Comparison of ENCODE assay signal across 16 cellular contexts in genomic region chr10:132305654-132306340, GRCh38. TPM values are rescaled to one million over a fixed set of nuclear protein-coding genes. Genes with fewer than 3 reads are reported as not detected.
DNase-seq lines count a peak whose midpoint lies in the region; TF ChIP-seq lines count a peak whose summit lies in the region.
"Had no signal": no experiment of that assay in that cellular context is flagged by ENCODE, and none has a peak within 500 bp of the region (broad histone marks: within the 10 kb centered on the region; RNA-seq: fewer than 3 reads in every experiment).

No MANE protein-coding gene starts in this region.

- H2AFZ ChIP-seq in SK-N-SH (ENCODE audit: low read depth) = no peak overlapping the region

- TF ChIP-seq POLR2A in sigmoid colon (IDR thresholded peaks at IDR 0.05) = no peak

- 0 out of 2 replicates have a peak, but pooled peaks cover 5% of the 10 kb centered on the region for H3K79me2 ChIP-seq in SK-N-SH (ENCODE audit: insufficient read depth)

- DNase-seq in activated T-cell treated with anti-CD3 and anti-CD28 coated beads, Interleukin-2, amount 50 U/mL, for 24 hours = no peak
- DNase-seq in activated T-cell treated with anti-CD3 and anti-CD28 coated beads, Interleukin-2, amount 50 U/mL, for 1 hour = no peak
- no peak for DNase-seq in activated CD4-positive, alpha-beta memory T cell treated with anti-CD3 and anti-CD28 coated beads for 36 hours
- DNase-seq in immature natural killer cell (no peak), sigmoid colon (peak; percentile 49), SK-N-SH (no peak), DMS153 treated with DMSO at 0.1 percent for 48 hours (lab: John Stamatoyannopoulos, UW; ENCODE audit: unreplicated experiment) (no peak), NCI-H146 treated with DMSO at 0.1 percent for 48 hours (lab: John Stamatoyannopoulos, UW; ENCODE audit: unreplicated experiment) (no peak)
- DNase-seq: activated CD8-positive, alpha-beta memory T cell treated with anti-CD3 and anti-CD28 coated beads for 24 hours; DMS153; effector CD4-positive, alpha-beta T cell; NCI-H1105 treated with DMSO at 0.1 percent for 48 hours; NCI-H446 treated with DMSO at 0.1 percent for 48 hours; PC-3 had no signal

- H3K27me3 ChIP-seq in sigmoid colon (no peaks in the 10 kb centered on the region), SK-N-SH (ENCODE audit: insufficient read depth) (no peaks in the 10 kb centered on the region)
- H3K27me3 ChIP-seq: ascending aorta, upper lobe of left lung had no signal

- no peaks in the 10 kb centered on the region for H4K20me1 ChIP-seq in SK-N-SH (ENCODE audit: insufficient read depth)

- peaks cover 0 to 19% (median 16%) of the 10 kb centered on the region in 4 donors for H3K4me1 ChIP-seq in sigmoid colon
- peaks cover 0 to 32% of the 10 kb centered on the region in 2 experiments; a peak in 1 of 4 replicates for H3K4me1 ChIP-seq in SK-N-SH (ENCODE audit: control insufficient read depth in 1 of 2, insufficient read depth in 2 of 2, low read depth in 1 of 2, low read length in 1 of 2)

- TF ChIP-seq EP300 in sigmoid colon (IDR thresholded peaks at IDR 0.05) (no peak), SK-N-SH (IDR thresholded peaks at IDR 0.05; ENCODE audit: borderline replicate concordance in 1 of 2, low read depth in 1 of 2, low read length in 1 of 2) (no peak)

- H3K4me1 Mint-ChIP-seq in activated T-cell treated with anti-CD3 and anti-CD28 coated beads, Interleukin-2, amount 50 U/mL, for 24 hours (ENCODE audit: low read depth) = peaks cover 13% of the 10 kb centered on the region
- peaks cover 7% of the 10 kb centered on the region for H3K4me1 Mint-ChIP-seq in activated CD4-positive, alpha-beta memory T cell treated with anti-CD3 and anti-CD28 coated beads for 36 hours (ENCODE audit: low read depth)
- H3K4me1 Mint-ChIP-seq in immature natural killer cell = peaks cover 14 to 17% of the 10 kb centered on the region in 2 donors

- no peaks in the 10 kb centered on the region for H3K9me3 ChIP-seq in sigmoid colon
- H3K9me3 ChIP-seq in SK-N-SH = no peaks in the 10 kb centered on the region
- H3K9me3 ChIP-seq: ascending aorta, upper lobe of left lung had no signal

- POLR2A ChIA-PET in activated CD4-positive, alpha-beta memory T cell treated with anti-CD3 and anti-CD28 coated beads for 36 hours (lab: Charles Lee) = no interaction called here
- POLR2A ChIA-PET in SK-N-SH (lab: Yijun Ruan, JAX) = interaction anchor here (0.6 kb wide), 1 partner anchor 115 kb away, joined by 3 read pairs; no protein-coding TSS in a partner anchor

- no peaks in the 10 kb centered on the region for H3K9me3 Mint-ChIP-seq in activated T-cell treated with anti-CD3 and anti-CD28 coated beads, Interleukin-2, amount 50 U/mL, for 24 hours
- H3K9me3 Mint-ChIP-seq in activated CD4-positive, alpha-beta memory T cell treated with anti-CD3 and anti-CD28 coated beads for 36 hours = no peaks in the 10 kb centered on the region
- H3K9me3 Mint-ChIP-seq in immature natural killer cell = no peaks in the 10 kb centered on the region

- H3K27me3 Mint-ChIP-seq in activated T-cell treated with anti-CD3 and anti-CD28 coated beads, Interleukin-2, amount 50 U/mL, for 24 hours = peaks cover 17% of the 10 kb centered on the region
- H3K27me3 Mint-ChIP-seq in activated CD4-positive, alpha-beta memory T cell treated with anti-CD3 and anti-CD28 coated beads for 36 hours = peaks cover 3% of the 10 kb centered on the region
- H3K27me3 Mint-ChIP-seq in immature natural killer cell (ENCODE audit: low read depth in 3 of 3) = peaks cover 0 to 6% (median 3%) of the 10 kb centered on the region in 3 donors

- H3K9me2 ChIP-seq in SK-N-SH = no peaks in the 10 kb centered on the region

- no peaks in the 10 kb centered on the region for H3F3A ChIP-seq in SK-N-SH (replicated peaks; ENCODE audit: insufficient read depth)

- no peak overlapping the region for H3K27ac ChIP-seq in sigmoid colon
- no peak overlapping the region for H3K27ac ChIP-seq in SK-N-SH (ENCODE audit: low read depth in 2 of 2, low read length in 1 of 2)
- H3K27ac ChIP-seq: ascending aorta, upper lobe of left lung had no signal

- H3K4me2 ChIP-seq in SK-N-SH = no peak overlapping the region

- WGBS in sigmoid colon, 2 donors = 92 to 94% methylated on average over 22 of the region's 22 CpGs
- WGBS in SK-N-SH (ENCODE audit: low lambda C conversion rate) = 92% methylated on average over 19 of the region's 22 CpGs

- CTCF ChIA-PET in activated CD4-positive, alpha-beta memory T cell treated with anti-CD3 and anti-CD28 coated beads for 36 hours (lab: Charles Lee) = no interaction called here
- CTCF ChIA-PET in SK-N-SH (lab: Yijun Ruan, JAX) = interaction anchor here (1.0 kb wide), 2 partner anchors 12 to 18 kb away, joined by 3 read pairs; no protein-coding TSS in a partner anchor

- H3K36me3 Mint-ChIP-seq in activated T-cell treated with anti-CD3 and anti-CD28 coated beads, Interleukin-2, amount 50 U/mL, for 24 hours (ENCODE audit: low read depth) = peaks cover 3% of the 10 kb centered on the region
- H3K36me3 Mint-ChIP-seq in activated CD4-positive, alpha-beta memory T cell treated with anti-CD3 and anti-CD28 coated beads for 36 hours = no peaks in the 10 kb centered on the region
- no peaks in the 10 kb centered on the region for H3K36me3 Mint-ChIP-seq in immature natural killer cell

- H3K36me3 ChIP-seq in sigmoid colon = no peaks in the 10 kb centered on the region
- H3K36me3 ChIP-seq in SK-N-SH (replicated peaks in 1 of 2; ENCODE audit: control insufficient read depth in 1 of 2, insufficient read depth in 2 of 2, low read length in 1 of 2) = peaks cover 0 to 4% of the 10 kb centered on the region in 2 experiments
- H3K36me3 ChIP-seq: ascending aorta, upper lobe of left lung had no signal

- intact Hi-C loops in activated CD4-positive, alpha-beta memory T cell treated with anti-CD3 and anti-CD28 coated beads for 36 hours (cut with micrococcal nuclease) = loop anchor here (5.0 kb wide), 1 partner anchor 48 kb away; no protein-coding TSS in a partner anchor
- intact Hi-C loops in sigmoid colon (cut with DNase I) = loop anchor here (5.0 kb wide), 1 partner anchor 33 kb away; no protein-coding TSS in a partner anchor

- H3K27ac Mint-ChIP-seq in activated T-cell treated with anti-CD3 and anti-CD28 coated beads, Interleukin-2, amount 50 U/mL, for 24 hours = no peak overlapping the region
- H3K27ac Mint-ChIP-seq in activated CD4-positive, alpha-beta memory T cell treated with anti-CD3 and anti-CD28 coated beads for 36 hours = no peak overlapping the region
- peak overlapping the region in 1 of 6 donors; percentile 16 for H3K27ac Mint-ChIP-seq in immature natural killer cell

- TF ChIP-seq CTCF in sigmoid colon (IDR thresholded peaks at IDR 0.05) (no peak), SK-N-SH (IDR thresholded peaks at IDR 0.05) (no peak)

- H3K4me3 Mint-ChIP-seq in activated T-cell treated with anti-CD3 and anti-CD28 coated beads, Interleukin-2, amount 50 U/mL, for 24 hours = peak overlapping the region; percentile 88
- H3K4me3 Mint-ChIP-seq in activated CD4-positive, alpha-beta memory T cell treated with anti-CD3 and anti-CD28 coated beads for 36 hours = peak overlapping the region; percentile 4
- H3K4me3 Mint-ChIP-seq in immature natural killer cell = peak overlapping the region; percentile 56 to 90 (median 85)

- no peak overlapping the region for H3K9ac ChIP-seq in SK-N-SH

- no peak for TF ChIP-seq RAD21 in SK-N-SH (IDR thresholded peaks at IDR 0.05; ENCODE audit: low read length)

- H3K4me3 ChIP-seq in sigmoid colon (no peak overlapping the region), SK-N-SH (ENCODE audit: low read depth in 2 of 2, low read length in 1 of 2) (no peak overlapping the region)

TF ChIP-seq in SK-N-SH, 30 proteins besides CTCF, POLR2A, EP300 and RAD21:
- TF ChIP-seq JUND (IDR thresholded peaks at IDR 0.05) (no peak), EZH2phosphoT487 (IDR thresholded peaks at IDR 0.05; ENCODE audit: borderline replicate concordance, low read depth) (no peak), FOXM1 (IDR thresholded peaks at IDR 0.05; ENCODE audit: low read depth) (no peak), FOXJ3 (CRISPR knock-in tag; IDR thresholded peaks at IDR 0.05) (no peak), PBX3 (IDR thresholded peaks at IDR 0.05) (no peak), RXRA (IDR thresholded peaks at IDR 0.05; ENCODE audit: borderline replicate concordance, low read depth) (no peak), SMC3 (IDR thresholded peaks at IDR 0.05; ENCODE audit: low read depth, low read length) (no peak), ELF1 (IDR thresholded peaks at IDR 0.05) (no peak), RFX5 (IDR thresholded peaks at IDR 0.05; ENCODE audit: low read length) (no peak), NFIC (IDR thresholded peaks at IDR 0.05; ENCODE audit: borderline replicate concordance) (no peak)
TF ChIP-seq in SK-N-SH: peak in this region for 0.

RNA-seq across cellular contexts. Expression of gene STK32C, which starts 2.0 kb away (rescaled TPM):
- 10 to 100 TPM; 14.8 to 16.1 TPM for total RNA-seq in activated CD4-positive, alpha-beta memory T cell treated with anti-CD3 and anti-CD28 coated beads for 36 hours
- polyA plus RNA-seq in immature natural killer cell (10 to 100 TPM in 2 of 3 donors, 1 to 10 TPM in 1; 6.3 to 14.2 (median 13.7) TPM), sigmoid colon (10 to 100 TPM; 10.4 to 12.8 (median 12.6) TPM), SK-N-SH (2012; rRNA removed) (27.0 and 27.8 TPM in 2 replicates)
- total RNA-seq in sigmoid colon = 1 to 10 TPM; 4.3 to 8.4 (median 6.1) TPM
- polyA plus RNA-seq in SK-N-SH (2012; cell fraction: cytosol; rRNA removed) = 20.1 and 23.8 TPM in 2 replicates
- polyA plus RNA-seq in SK-N-SH (2012; cell fraction: nucleus; rRNA removed) = 21.1 and 30.0 TPM in 2 replicates

RNA-seq across cellular contexts. Expression of gene LRRC27, which starts 26.2 kb away (rescaled TPM):
- 1 to 10 TPM; 2.5 to 2.8 TPM for total RNA-seq in activated CD4-positive, alpha-beta memory T cell treated with anti-CD3 and anti-CD28 coated beads for 36 hours
- 1 to 10 TPM; 3.8 to 8.5 (median 8.2) TPM for polyA plus RNA-seq in immature natural killer cell
- total RNA-seq in sigmoid colon = 10 to 100 TPM in 1 of 4 donors, 1 to 10 TPM in 3; 6.1 to 15.5 (median 8.1) TPM
- 1 to 10 TPM; 1.4 to 6.2 (median 1.8) TPM for polyA plus RNA-seq in sigmoid colon
- polyA plus RNA-seq in SK-N-SH (2012; rRNA removed) = 10.0 and 11.2 TPM in 2 replicates
- polyA plus RNA-seq in SK-N-SH (2012; cell fraction: cytosol; rRNA removed) = 7.4 and 7.6 TPM in 2 replicates
- polyA plus RNA-seq in SK-N-SH (2012; cell fraction: nucleus; rRNA removed) = 44.8 and 57.8 TPM in 2 replicates

Comparison
In these comparisons a context has a peak if more than half of its experiments do, and no peak if none do; other contexts are left out.
1. H3K4me3 Mint-ChIP-seq: peak in every context shown above with its lines; median percentile 88 in activated T-cell treated with anti-CD3 and anti-CD28 coated beads, Interleukin-2, amount 50 U/mL, for 24 hours; 85 in immature natural killer cell; 4 in activated CD4-positive, alpha-beta memory T cell treated with anti-CD3 and anti-CD28 coated beads for 36 hours.